Comparison of ENCODE assay signal across 8 cellular contexts in genomic region chr10:86755454-86755739, GRCh38. TPM values are rescaled to one million over a fixed set of nuclear protein-coding genes. Genes with fewer than 3 reads are reported as not detected.
DNase-seq lines count a peak whose midpoint lies in the region; ATAC-seq and TF ChIP-seq lines count a peak whose summit lies in the region.

No MANE protein-coding gene starts in this region.

- H3K27me3 ChIP-seq in BE2C (no peaks in the 10 kb centered on the region), muscle layer of duodenum (ENCODE audit: low read depth, low read length) (peaks cover 4% of the 10 kb centered on the region)

- no peaks in the 10 kb centered on the region; the same call in none of the 2 replicates for H3K36me3 ChIP-seq in BE2C
- H3K36me3 ChIP-seq in muscle layer of duodenum (ENCODE audit: control insufficient read depth in 1 of 2, insufficient read depth in 2 of 2, low read length in 2 of 2), result peaks cover 0 to 4% of the 10 kb centered on the region in 2 donors

- H3K27ac ChIP-seq in muscle layer of duodenum (ENCODE audit: low read length), result peak overlapping the region; percentile 93

- H3K9me3 ChIP-seq in BE2C, result no peaks in the 10 kb centered on the region
- H3K9me3 ChIP-seq in muscle layer of duodenum (ENCODE audit: control insufficient read depth in 1 of 2, low read length in 2 of 2), result no peaks in the 10 kb centered on the region

- peak overlapping the region; percentile 85 for H3K4me3 ChIP-seq in BE2C (ENCODE audit: low read depth, low read length)
- H3K4me3 ChIP-seq in cardiac fibroblast (replicated peaks in 1 of 2; ENCODE audit: low read depth in 2 of 2, low read length in 2 of 2), result peak overlapping the region; percentile 65 to 72
- peak overlapping the region; percentile 63 to 76 for H3K4me3 ChIP-seq in muscle layer of duodenum (ENCODE audit: low read depth in 1 of 2, low read length in 2 of 2)

- DNase-seq in BE2C (no peak), HS-27A (ENCODE audit: low read depth) (peak; percentile 36), cardiac fibroblast (ENCODE audit: low read depth in 2 of 2) (no peak)

- ATAC-seq in GM21526 (IDR thresholded peaks at IDR 0.05; ENCODE audit: low FRiP score, unreplicated experiment) (no peak), GM19467 (IDR thresholded peaks at IDR 0.05; ENCODE audit: unreplicated experiment) (no peak), HG03159 (IDR thresholded peaks at IDR 0.05; ENCODE audit: unreplicated experiment) (no peak), HG03571 (IDR thresholded peaks at IDR 0.05; ENCODE audit: unreplicated experiment) (no peak)

- TF ChIP-seq CTCF in BE2C (IDR thresholded peaks at IDR 0.05; ENCODE audit: low read depth, low read length) (no peak), cardiac fibroblast (IDR thresholded peaks at IDR 0.05; ENCODE audit: low read depth, low read length) (no peak)

- H3K4me1 ChIP-seq in BE2C (no peaks in the 10 kb centered on the region), muscle layer of duodenum (ENCODE audit: control insufficient read depth in 1 of 2, insufficient read depth in 2 of 2, low read length in 2 of 2) (peaks cover 0 to 15% of the 10 kb centered on the region in 2 donors)

RNA-seq across cellular contexts. Expression of gene BMPR1A, which starts 1.0 kb away (rescaled TPM):
- polyA plus RNA-seq in BE2C (2012; ENCODE audit: insufficient read depth, insufficient read length, low read depth), result 12.2 TPM
